1 cellular context compared by ENCODE assay signal in genomic region chr14:105307052-105307727, GRCh38.
TF ChIP-seq lines count a peak whose summit lies in the region.

No MANE protein-coding gene starts in this region.

TF ChIP-seq in WTC11, 78 proteins besides CTCF, POLR2A, EP300 and RAD21 (continued from another document):
- TF ChIP-seq ATF3 (CRISPR knock-in tag; conservative IDR thresholded peaks at IDR 0.05) (no peak), ZNF232 (CRISPR knock-in tag; IDR thresholded peaks at IDR 0.05) (no peak), E2F5 (CRISPR knock-in tag; IDR thresholded peaks at IDR 0.05) (no peak), TCF7 (CRISPR knock-in tag; IDR thresholded peaks at IDR 0.05; ENCODE audit: low read depth) (no peak), E2F1 (CRISPR knock-in tag; IDR thresholded peaks at IDR 0.05) (no peak)
